Comparison of ENCODE assay signal across 1 cellular context in the genomic region with DNA sequence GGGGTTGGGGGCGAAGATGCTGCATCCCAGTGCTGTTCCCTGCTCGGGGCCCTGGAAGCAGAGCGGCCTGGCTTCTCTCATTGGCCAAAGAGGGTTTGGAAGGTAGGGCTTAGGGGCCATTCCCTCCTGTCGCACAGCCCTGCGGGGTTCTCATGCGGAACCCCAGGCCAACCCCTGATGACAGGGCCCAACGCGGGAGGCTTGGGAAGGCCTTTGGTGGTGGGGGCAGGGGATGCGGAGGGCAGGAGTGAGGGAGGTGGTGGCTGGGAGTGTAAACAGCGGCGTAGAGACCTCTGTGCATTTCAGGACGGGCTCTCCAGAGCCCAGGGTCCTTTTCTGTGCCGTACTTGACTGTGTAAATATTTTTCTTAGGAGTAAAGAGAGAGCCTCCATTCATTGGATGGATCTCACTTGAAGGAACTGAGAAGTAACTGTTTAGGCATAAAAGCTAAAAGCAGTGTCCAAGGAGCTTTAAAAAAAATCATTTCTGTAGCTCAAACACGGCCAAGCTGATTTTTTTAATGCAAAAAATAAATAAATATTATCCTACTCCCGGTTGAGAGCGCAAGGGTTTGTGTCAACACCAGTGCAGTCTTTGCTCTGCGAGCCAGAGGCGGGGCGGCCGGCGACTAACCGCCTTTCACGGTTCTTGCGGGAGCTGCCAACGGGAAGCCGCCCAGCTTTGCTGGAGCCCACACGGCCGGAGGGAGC.
TF ChIP-seq lines count a peak whose summit lies in the region.

No MANE protein-coding gene starts in this region.

TF ChIP-seq in HepG2, 621 proteins besides CTCF, POLR2A, EP300 and RAD21 (continued from another document and continues in another):
- TF ChIP-seq IRF9 (CRISPR knock-in tag; IDR thresholded peaks at IDR 0.05; ENCODE audit: borderline replicate concordance) = no peak
- TF ChIP-seq, protein P1, sequence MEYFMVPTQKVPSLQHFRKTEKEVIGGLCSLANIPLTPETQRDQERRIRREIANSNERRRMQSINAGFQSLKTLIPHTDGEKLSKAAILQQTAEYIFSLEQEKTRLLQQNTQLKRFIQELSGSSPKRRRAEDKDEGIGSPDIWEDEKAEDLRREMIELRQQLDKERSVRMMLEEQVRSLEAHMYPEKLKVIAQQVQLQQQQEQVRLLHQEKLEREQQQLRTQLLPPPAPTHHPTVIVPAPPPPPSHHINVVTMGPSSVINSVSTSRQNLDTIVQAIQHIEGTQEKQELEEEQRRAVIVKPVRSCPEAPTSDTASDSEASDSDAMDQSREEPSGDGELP (IDR thresholded peaks at IDR 0.05; ENCODE audit: borderline replicate concordance, low read depth) = no peak
- no peak for TF ChIP-seq MED8 (CRISPR knock-in tag; IDR thresholded peaks at IDR 0.05; ENCODE audit: insufficient replicate concordance)
- TF ChIP-seq ZSCAN20 (CRISPR knock-in tag; IDR thresholded peaks at IDR 0.05; ENCODE audit: borderline replicate concordance) = 0 out of 2 replicates have a peak, but pooled peaks have one; percentile 68
- TF ChIP-seq HNRNPLL (IDR thresholded peaks at IDR 0.05; ENCODE audit: low read depth, low read length, poor library complexity, severe bottlenecking) = peak; percentile 86
- TF ChIP-seq NBN (conservative IDR thresholded peaks at IDR 0.05) = no peak
- no peak for TF ChIP-seq DNMT3B (CRISPR knock-in tag; conservative IDR thresholded peaks at IDR 0.05)
- TF ChIP-seq ETV6 (CRISPR knock-in tag; conservative IDR thresholded peaks at IDR 0.05) = no peak
- no peak for TF ChIP-seq MNT (IDR thresholded peaks at IDR 0.05)
- TF ChIP-seq, protein P2, sequence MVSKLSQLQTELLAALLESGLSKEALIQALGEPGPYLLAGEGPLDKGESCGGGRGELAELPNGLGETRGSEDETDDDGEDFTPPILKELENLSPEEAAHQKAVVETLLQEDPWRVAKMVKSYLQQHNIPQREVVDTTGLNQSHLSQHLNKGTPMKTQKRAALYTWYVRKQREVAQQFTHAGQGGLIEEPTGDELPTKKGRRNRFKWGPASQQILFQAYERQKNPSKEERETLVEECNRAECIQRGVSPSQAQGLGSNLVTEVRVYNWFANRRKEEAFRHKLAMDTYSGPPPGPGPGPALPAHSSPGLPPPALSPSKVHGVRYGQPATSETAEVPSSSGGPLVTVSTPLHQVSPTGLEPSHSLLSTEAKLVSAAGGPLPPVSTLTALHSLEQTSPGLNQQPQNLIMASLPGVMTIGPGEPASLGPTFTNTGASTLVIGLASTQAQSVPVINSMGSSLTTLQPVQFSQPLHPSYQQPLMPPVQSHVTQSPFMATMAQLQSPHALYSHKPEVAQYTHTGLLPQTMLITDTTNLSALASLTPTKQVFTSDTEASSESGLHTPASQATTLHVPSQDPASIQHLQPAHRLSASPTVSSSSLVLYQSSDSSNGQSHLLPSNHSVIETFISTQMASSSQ (IDR thresholded peaks at IDR 0.05; ENCODE audit: low read depth) = no peak
- TF ChIP-seq, protein P2 (CRISPR knock-in tag; IDR thresholded peaks at IDR 0.05; ENCODE audit: borderline replicate concordance) = no peak
- 0 out of 2 replicates have a peak, but pooled peaks have one; percentile 14 for TF ChIP-seq SP5 (CRISPR knock-in tag; IDR thresholded peaks at IDR 0.05; ENCODE audit: borderline replicate concordance, low read depth)
- TF ChIP-seq, protein P3, sequence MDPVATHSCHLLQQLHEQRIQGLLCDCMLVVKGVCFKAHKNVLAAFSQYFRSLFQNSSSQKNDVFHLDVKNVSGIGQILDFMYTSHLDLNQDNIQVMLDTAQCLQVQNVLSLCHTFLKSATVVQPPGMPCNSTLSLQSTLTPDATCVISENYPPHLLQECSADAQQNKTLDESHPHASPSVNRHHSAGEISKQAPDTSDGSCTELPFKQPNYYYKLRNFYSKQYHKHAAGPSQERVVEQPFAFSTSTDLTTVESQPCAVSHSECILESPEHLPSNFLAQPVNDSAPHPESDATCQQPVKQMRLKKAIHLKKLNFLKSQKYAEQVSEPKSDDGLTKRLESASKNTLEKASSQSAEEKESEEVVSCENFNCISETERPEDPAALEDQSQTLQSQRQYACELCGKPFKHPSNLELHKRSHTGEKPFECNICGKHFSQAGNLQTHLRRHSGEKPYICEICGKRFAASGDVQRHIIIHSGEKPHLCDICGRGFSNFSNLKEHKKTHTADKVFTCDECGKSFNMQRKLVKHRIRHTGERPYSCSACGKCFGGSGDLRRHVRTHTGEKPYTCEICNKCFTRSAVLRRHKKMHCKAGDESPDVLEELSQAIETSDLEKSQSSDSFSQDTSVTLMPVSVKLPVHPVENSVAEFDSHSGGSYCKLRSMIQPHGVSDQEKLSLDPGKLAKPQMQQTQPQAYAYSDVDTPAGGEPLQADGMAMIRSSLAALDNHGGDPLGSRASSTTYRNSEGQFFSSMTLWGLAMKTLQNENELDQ (CRISPR knock-in tag; IDR thresholded peaks at IDR 0.05; ENCODE audit: borderline replicate concordance) = no peak
- no peak for TF ChIP-seq MTERF4 (CRISPR knock-in tag; IDR thresholded peaks at IDR 0.05)
- TF ChIP-seq PRPF4 (IDR thresholded peaks at IDR 0.05; ENCODE audit: low read depth, low read length, poor library complexity, severe bottlenecking) = no peak
- TF ChIP-seq, protein P4, sequence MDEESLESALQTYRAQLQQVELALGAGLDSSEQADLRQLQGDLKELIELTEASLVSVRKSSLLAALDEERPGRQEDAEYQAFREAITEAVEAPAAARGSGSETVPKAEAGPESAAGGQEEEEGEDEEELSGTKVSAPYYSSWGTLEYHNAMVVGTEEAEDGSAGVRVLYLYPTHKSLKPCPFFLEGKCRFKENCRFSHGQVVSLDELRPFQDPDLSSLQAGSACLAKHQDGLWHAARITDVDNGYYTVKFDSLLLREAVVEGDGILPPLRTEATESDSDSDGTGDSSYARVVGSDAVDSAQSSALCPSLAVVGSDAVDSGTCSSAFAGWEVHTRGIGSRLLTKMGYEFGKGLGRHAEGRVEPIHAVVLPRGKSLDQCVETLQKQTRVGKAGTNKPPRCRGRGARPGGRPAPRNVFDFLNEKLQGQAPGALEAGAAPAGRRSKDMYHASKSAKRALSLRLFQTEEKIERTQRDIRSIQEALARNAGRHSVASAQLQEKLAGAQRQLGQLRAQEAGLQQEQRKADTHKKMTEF (CRISPR knock-in tag; IDR thresholded peaks at IDR 0.05) = 0 out of 2 replicates have a peak, but pooled peaks have one; percentile 40
- TF ChIP-seq PAX8 (CRISPR knock-in tag; IDR thresholded peaks at IDR 0.05; ENCODE audit: borderline replicate concordance) = no peak
- TF ChIP-seq ESRRA (CRISPR knock-in tag; IDR thresholded peaks at IDR 0.05; ENCODE audit: low read depth) = no peak; the same call in 1 of the 2 replicates
- no peak for TF ChIP-seq ZNF616 (CRISPR knock-in tag; IDR thresholded peaks at IDR 0.05; ENCODE audit: low read depth)
- peak; percentile 21; the same call in 1 of the 2 replicates for TF ChIP-seq CREM (IDR thresholded peaks at IDR 0.05)
- TF ChIP-seq CREM (CRISPR knock-in tag; IDR thresholded peaks at IDR 0.05) = no peak
- TF ChIP-seq ZNF430 (CRISPR knock-in tag; IDR thresholded peaks at IDR 0.05) = 0 out of 2 replicates have a peak, but pooled peaks have one; percentile 13
- TF ChIP-seq ZNF547 (CRISPR knock-in tag; IDR thresholded peaks at IDR 0.05) = no peak
- TF ChIP-seq MATR3 (CRISPR knock-in tag; IDR thresholded peaks at IDR 0.05) = no peak
- TF ChIP-seq PPARG (CRISPR knock-in tag; conservative IDR thresholded peaks at IDR 0.05) = no peak
- TF ChIP-seq GFI1 (CRISPR knock-in tag; IDR thresholded peaks at IDR 0.05; ENCODE audit: borderline replicate concordance) = no peak
- no peak for TF ChIP-seq ZNF761 (CRISPR knock-in tag; conservative IDR thresholded peaks at IDR 0.05)
- no peak for TF ChIP-seq ZNF570 (CRISPR knock-in tag; IDR thresholded peaks at IDR 0.05; ENCODE audit: borderline replicate concordance)
- no peak for TF ChIP-seq REXO4 (CRISPR knock-in tag; IDR thresholded peaks at IDR 0.05; ENCODE audit: borderline replicate concordance)
- TF ChIP-seq, protein P5, sequence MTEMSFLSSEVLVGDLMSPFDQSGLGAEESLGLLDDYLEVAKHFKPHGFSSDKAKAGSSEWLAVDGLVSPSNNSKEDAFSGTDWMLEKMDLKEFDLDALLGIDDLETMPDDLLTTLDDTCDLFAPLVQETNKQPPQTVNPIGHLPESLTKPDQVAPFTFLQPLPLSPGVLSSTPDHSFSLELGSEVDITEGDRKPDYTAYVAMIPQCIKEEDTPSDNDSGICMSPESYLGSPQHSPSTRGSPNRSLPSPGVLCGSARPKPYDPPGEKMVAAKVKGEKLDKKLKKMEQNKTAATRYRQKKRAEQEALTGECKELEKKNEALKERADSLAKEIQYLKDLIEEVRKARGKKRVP (CRISPR knock-in tag; IDR thresholded peaks at IDR 0.05) = no peak
- TF ChIP-seq AKNA (CRISPR knock-in tag; IDR thresholded peaks at IDR 0.05; ENCODE audit: borderline replicate concordance) = no peak
- TF ChIP-seq ETS1 (CRISPR knock-in tag; IDR thresholded peaks at IDR 0.05) = no peak
- TF ChIP-seq ZFX (CRISPR knock-in tag; IDR thresholded peaks at IDR 0.05; ENCODE audit: low read depth) = peak; percentile 92
- TF ChIP-seq MEF2D (CRISPR knock-in tag; IDR thresholded peaks at IDR 0.05) = 0 out of 2 replicates have a peak, but pooled peaks have one; percentile 28
